ENCODE assay signal across 8 cellular contexts in genomic region chr4:139295317-139296299, GRCh38. TPM values are rescaled to one million over a fixed set of nuclear protein-coding genes. Genes with fewer than 3 reads are reported as not detected.
DNase-seq lines count a peak whose midpoint lies in the region; ATAC-seq and TF ChIP-seq lines count a peak whose summit lies in the region.

No MANE protein-coding gene starts in this region.

- peak overlapping the region; percentile 54 to 76 (median 71) for H3K4me3 ChIP-seq in upper lobe of left lung

- ATAC-seq in HG02678 (IDR thresholded peaks at IDR 0.05; ENCODE audit: unreplicated experiment) (peak; percentile 91), upper lobe of left lung (ENCODE audit: low FRiP score in 2 of 2) (peak; percentile 98 to 99)

- peaks cover 0 to 29% (median 18%) of the 10 kb centered on the region in 4 donors for H3K36me3 ChIP-seq in upper lobe of left lung

- peak in 1 of 4 donors; percentile 16 for TF ChIP-seq EP300 in upper lobe of left lung (IDR thresholded peaks at IDR 0.05)

- peaks cover 22 to 35% (median 28%) of the 10 kb centered on the region in 4 donors for H3K4me1 ChIP-seq in upper lobe of left lung

- H3K27ac ChIP-seq in upper lobe of left lung, result peak overlapping the region; percentile 74 to 95 (median 88)

- TF ChIP-seq CTCF in GM12872 (IDR thresholded peaks at IDR 0.05; ENCODE audit: insufficient read depth, low read depth, low read length) (peak; percentile 96), upper lobe of left lung (IDR thresholded peaks at IDR 0.05) (peak; percentile 93 to 97 (median 96))

- H3K9me3 ChIP-seq in upper lobe of left lung, result no peaks in the 10 kb centered on the region

- H3K27me3 ChIP-seq in upper lobe of left lung, result no peaks in the 10 kb centered on the region

- peak in 2 of 4 donors; percentile 64 to 65 for TF ChIP-seq POLR2A in upper lobe of left lung (IDR thresholded peaks at IDR 0.05)

- WGBS in upper lobe of left lung, 2 donors, result 3 to 4% methylated on average over 33 to 44 of the region's 53 CpGs

- DNase-seq in NCI-H1105 treated with DMSO at 0.1 percent for 48 hours (lab: John Stamatoyannopoulos, UW), result peak; percentile 70
- peak; percentile 91 for DNase-seq in SKM-1 treated with dmso at 0.1 percent for 144 hours (lab: John Stamatoyannopoulos, UW; ENCODE audit: unreplicated experiment)
- peak; percentile 94 for DNase-seq in activated naive CD8-positive, alpha-beta T cell treated with anti-CD3 and anti-CD28 coated beads, Interleukin-2, amount 50 U/mL, for 16 hours (ENCODE audit: low read depth, low spot score)
- peak; percentile 99 for DNase-seq in cardiac septum (ENCODE audit: low spot score)
- DNase-seq in posterior cingulate gyrus, result peak; percentile 96 to 100 (median 99)
- peak; percentile 98 to 99 for DNase-seq in upper lobe of left lung

- intact Hi-C loops in cardiac septum (cut with DNase I) (loop anchor here (1.0 to 5.0 kb wide), 4 partner anchors 68 to 263 kb away; no protein-coding TSS in a partner anchor), posterior cingulate gyrus (cut with DNase I) (loop anchor here (1.0 to 5.0 kb wide), 4 partner anchors 67 to 265 kb away; no protein-coding TSS in a partner anchor)

RNA-seq across cellular contexts. Expression of gene NAA15, which starts 5.7 kb away (rescaled TPM):
- 37.9 TPM for total RNA-seq in cardiac septum
- 10 to 100 TPM; 11.0 to 37.7 (median 31.3) TPM for total RNA-seq in upper lobe of left lung

RNA-seq across cellular contexts. Expression of gene NDUFC1, which starts 6.7 kb away (rescaled TPM):
- 175 TPM for total RNA-seq in cardiac septum
- 10 to 100 TPM; 17.9 to 49.2 (median 34.6) TPM for total RNA-seq in upper lobe of left lung

RNA-seq across cellular contexts. Expression of gene MGARP, which starts 15.6 kb away (rescaled TPM):
- total RNA-seq in cardiac septum, result 0.81 TPM
- under 1 TPM in 2 of 6 donors, not detected in 4; 0.43 to 0.98 TPM for total RNA-seq in upper lobe of left lung

Comparison
In these comparisons a context has a peak if more than half of its experiments do, and no peak if none do; other contexts are left out.
1. Peak in every context shown above with its lines: DNase-seq, ATAC-seq, H3K4me3 ChIP-seq and H3K27ac ChIP-seq.